Comparison of ENCODE assay signal across 28 cellular contexts in the genomic region with DNA sequence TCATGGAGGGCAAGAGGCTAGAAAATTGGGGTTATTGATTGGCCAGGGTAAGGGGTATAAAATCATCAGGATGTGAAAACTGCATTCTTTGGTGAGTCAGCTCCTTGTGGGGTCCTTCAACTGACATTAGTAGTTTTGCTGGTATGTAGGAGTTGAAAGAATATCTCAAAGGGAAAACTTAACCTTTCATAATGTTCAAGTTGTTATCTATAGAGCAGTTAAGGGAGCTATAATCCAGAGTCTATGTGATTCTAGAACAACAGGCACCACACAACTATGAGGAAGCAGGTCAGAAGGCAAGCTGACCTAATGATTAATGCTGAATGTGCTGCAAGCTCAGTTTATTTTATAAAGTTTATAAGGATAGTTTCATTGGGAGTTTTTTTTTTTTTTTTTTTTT. TPM values are rescaled to one million over a fixed set of nuclear protein-coding genes. Genes with fewer than 3 reads are reported as not detected.
DNase-seq lines count a peak whose midpoint lies in the region; ATAC-seq, FAIRE-seq and TF ChIP-seq lines count a peak whose summit lies in the region.
"Had no signal": no experiment of that assay in that cellular context is flagged by ENCODE, and none has a peak within 500 bp of the region (broad histone marks: within the 10 kb centered on the region; RNA-seq: fewer than 3 reads in every experiment).

No MANE protein-coding gene starts in this region.

- no peak for FAIRE-seq in pancreas (lab: Jason Lieb, UNC)
- FAIRE-seq: A549, keratinocyte had no signal

- H3K27ac ChIP-seq in brain microvascular endothelial cell, result peak overlapping the region; percentile 23
- no peak overlapping the region for H3K27ac ChIP-seq in pancreas
- H3K27ac ChIP-seq: A549, parathyroid adenoma, spleen, VCaP had no signal

- in situ Hi-C loops in ACHN (cut with HindIII; ENCODE audit: low pct_ligation_motif_present, low pct_unique_long_range_greater_than_20kb, low sequenced_read_pairs) (no loop called here), brain microvascular endothelial cell (cut with HindIII; ENCODE audit: low pct_ligation_motif_present, low sequenced_read_pairs) (no loop called here)

- ATAC-seq in HG02981 (IDR thresholded peaks at IDR 0.05; ENCODE audit: unreplicated experiment), result no peak
- ATAC-seq in pancreas, result no peak
- no peak for ATAC-seq in HG03354 (IDR thresholded peaks at IDR 0.05; ENCODE audit: poor library complexity, severe bottlenecking, unreplicated experiment)
- no peak for ATAC-seq in HG03196 (IDR thresholded peaks at IDR 0.05; ENCODE audit: unreplicated experiment)
- ATAC-seq: A549; naive thymus-derived CD8-positive, alpha-beta T cell; T-cell had no signal

- DNase-seq in ACHN, result peak; percentile 93
- DNase-seq in HS-5 (ENCODE audit: low read depth), result peak; percentile 24
- peak; percentile 75 for DNase-seq in brain microvascular endothelial cell
- DNase-seq in iris pigment epithelial cell (ENCODE audit: low read depth), result peak; percentile 75
- no peak for DNase-seq in pancreas
- DNase-seq: activated CD4-positive, alpha-beta memory T cell treated with anti-CD3 and anti-CD28 coated beads for 36 hours; activated T-cell treated with anti-CD3 and anti-CD28 coated beads for 4 hours; DMS153; effector CD8-positive, alpha-beta T cell; hypothalamus; Karpas-422; naive thymus-derived CD8-positive, alpha-beta T cell; NCI-H1092 treated with DMSO at 0.1 percent for 48 hours; NCI-H2081; spleen; stimulated activated CD8-positive, alpha-beta memory T cell treated with anti-CD3 and anti-CD28 coated beads, Interleukin-4, amount 100 ng/mL, for 48 hours; T-cell had no signal

- H3K4me1 ChIP-seq in pancreas, result no peaks in the 10 kb centered on the region
- H3K4me1 ChIP-seq: A549, parathyroid adenoma had no signal

- H3K4me3 ChIP-seq in brain microvascular endothelial cell (ENCODE audit: low read depth, low read length), result no peak overlapping the region
- H3K4me3 ChIP-seq in pancreas, result no peak overlapping the region
- H3K4me3 ChIP-seq: A549, spleen had no signal

- H3K27me3 ChIP-seq in brain microvascular endothelial cell (replicated peaks) (no peaks in the 10 kb centered on the region), pancreas (no peaks in the 10 kb centered on the region)

- H3K36me3 ChIP-seq in brain microvascular endothelial cell (replicated peaks), result no peaks in the 10 kb centered on the region
- no peaks in the 10 kb centered on the region for H3K36me3 ChIP-seq in pancreas
- H3K36me3 ChIP-seq: spleen had no signal

- H3K9me3 ChIP-seq in pancreas, result no peaks in the 10 kb centered on the region
- H3K9me3 ChIP-seq: A549, spleen had no signal

- TF ChIP-seq CTCF in brain microvascular endothelial cell (IDR thresholded peaks at IDR 0.05; ENCODE audit: low read depth, low read length, missing control alignments) (no peak), pancreas (IDR thresholded peaks at IDR 0.05) (no peak)

- intact Hi-C loops in pancreas (cut with DNase I), result no loop called here

RNA-seq across cellular contexts. Expression of gene PRPS1L1, which starts 13.7 kb away (rescaled TPM):
- total RNA-seq in pancreas, result not detected
- not detected for polyA plus RNA-seq in pancreas
- total RNA-seq: activated CD4-positive, alpha-beta memory T cell treated with anti-CD3 and anti-CD28 coated beads for 36 hours; cerebellum; HT-29; naive thymus-derived CD8-positive, alpha-beta T cell; NCI-H460; spleen; T-cell; ureter had no signal
- polyA plus RNA-seq: A549; keratinocyte; naive thymus-derived CD8-positive, alpha-beta T cell; spleen had no signal

Comparison
In these comparisons a context has a peak if more than half of its experiments do, and no peak if none do; other contexts are left out.
1. DNase-seq: peak in ACHN (single experiment), HS-5 (single experiment), brain microvascular endothelial cell (single experiment) and iris pigment epithelial cell (single experiment); none in pancreas (0 of 6).